ENCODE assay signal across 9 cellular contexts in the genomic region with DNA sequence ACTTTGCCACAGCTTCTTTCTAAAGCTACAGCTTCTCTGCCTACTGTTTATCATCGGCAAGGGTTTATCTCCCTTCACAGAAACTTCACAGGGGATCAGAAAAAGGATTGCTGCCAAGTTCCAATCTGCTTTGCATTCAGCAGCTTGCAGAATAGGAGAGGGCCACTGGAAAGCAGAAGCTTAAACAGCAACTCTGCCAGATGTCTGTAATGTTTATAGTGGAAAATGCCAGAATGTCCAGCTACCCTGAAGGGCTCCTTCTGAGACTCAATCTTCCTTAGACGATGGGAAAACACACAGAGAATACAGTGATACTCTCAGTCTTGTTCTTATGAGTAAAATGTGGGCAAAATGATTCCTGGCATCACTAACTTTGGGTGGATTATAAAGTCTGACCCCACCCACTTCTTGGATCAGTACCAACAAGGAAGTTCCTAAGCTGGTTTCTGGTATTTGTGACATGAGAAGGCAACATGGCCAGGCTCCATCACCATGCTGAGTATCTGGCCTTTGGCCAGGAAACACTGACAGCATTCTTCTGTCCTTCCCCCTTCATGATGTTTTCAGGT. TPM values are rescaled to one million over a fixed set of nuclear protein-coding genes. Genes with fewer than 3 reads are reported as not detected.
A peak's percentile ranks its signal among the peaks of the same experiment; 100 is the strongest.
DNase-seq lines count a peak whose midpoint lies in the region; ATAC-seq, FAIRE-seq and TF ChIP-seq lines count a peak whose summit lies in the region.
"Had no signal": no experiment of that assay in that cellular context is flagged by ENCODE, and none has a peak within 500 bp of the region (broad histone marks: within the 10 kb centered on the region; RNA-seq: fewer than 3 reads in every experiment).

No MANE protein-coding gene starts in this region.

- no peaks in the 10 kb centered on the region for H3K9me3 ChIP-seq in astrocyte (ENCODE audit: insufficient read depth, low read depth, low read length)

- intact Hi-C loops in activated CD4-positive, alpha-beta memory T cell treated with anti-CD3 and anti-CD28 coated beads for 36 hours (cut with micrococcal nuclease): loop anchor here (10.0 kb wide), 1 partner anchor 426 kb away; a partner anchor contains a TSS

- no peaks in the 10 kb centered on the region for H4K20me1 ChIP-seq in astrocyte (ENCODE audit: insufficient read depth, low read length)

- CTCF ChIA-PET in activated CD4-positive, alpha-beta memory T cell treated with anti-CD3 and anti-CD28 coated beads for 36 hours (lab: Charles Lee): interaction anchor here (0.7 to 8.6 kb wide), 3 partner anchors 31 to 72 kb away, joined by 3 to 46 read pairs (median 3); no protein-coding TSS in a partner anchor
- CTCF ChIA-PET in activated CD4-positive, alpha-beta memory T cell treated with anti-CD3 and anti-CD28 coated beads, Interleukin-2, amount 10 ng/mL, durations not matched to agents 7 days and 5 days (lab: Charles Lee): interaction anchor here (1.2 to 1.9 kb wide), 2 partner anchors 20 to 31 kb away, joined by 3 to 13 read pairs; no protein-coding TSS in a partner anchor

- peak; percentile 94 for FAIRE-seq in astrocyte (lab: Jason Lieb, UNC)

- H3K27ac Mint-ChIP-seq in activated CD4-positive, alpha-beta memory T cell treated with anti-CD3 and anti-CD28 coated beads for 36 hours: no peak overlapping the region
- H3K27ac Mint-ChIP-seq in activated CD4-positive, alpha-beta memory T cell treated with anti-CD3 and anti-CD28 coated beads, Interleukin-2, amount 10 ng/mL, durations not matched to agents 7 days and 5 days: no peak overlapping the region
- H3K27ac Mint-ChIP-seq in astrocyte (ENCODE audit: unreplicated experiment): peak overlapping the region; percentile 42
- H3K27ac Mint-ChIP-seq: T-helper 1 cell treated with Interleukin-12 subunit alpha and Interleukin-12 subunit beta and Interleukin-4 antibody, amounts not matched to agents 30 μg/mL and 1 μg/mL, for 36 hours had no signal

- peak overlapping the region; percentile 57 for H3K27ac ChIP-seq in astrocyte (ENCODE audit: low read depth, low read length)

- no peaks in the 10 kb centered on the region for H3K9me3 Mint-ChIP-seq in activated CD4-positive, alpha-beta memory T cell treated with anti-CD3 and anti-CD28 coated beads for 36 hours
- no peaks in the 10 kb centered on the region for H3K9me3 Mint-ChIP-seq in activated CD4-positive, alpha-beta memory T cell treated with anti-CD3 and anti-CD28 coated beads, Interleukin-2, amount 10 ng/mL, durations not matched to agents 7 days and 5 days
- H3K9me3 Mint-ChIP-seq in astrocyte (ENCODE audit: unreplicated experiment): no peaks in the 10 kb centered on the region
- H3K9me3 Mint-ChIP-seq: T-helper 1 cell treated with Interleukin-12 subunit alpha and Interleukin-12 subunit beta and Interleukin-4 antibody, amounts not matched to agents 30 μg/mL and 1 μg/mL, for 36 hours had no signal

- H3K9ac ChIP-seq in astrocyte (ENCODE audit: low read length): peak overlapping the region; percentile 26

- no peak for ATAC-seq in GM21576 (IDR thresholded peaks at IDR 0.05; ENCODE audit: unreplicated experiment)

- peak overlapping the region; percentile 42 for H2AFZ ChIP-seq in astrocyte (ENCODE audit: low read depth, low read length)

- no peaks in the 10 kb centered on the region for H3K27me3 Mint-ChIP-seq in activated CD4-positive, alpha-beta memory T cell treated with anti-CD3 and anti-CD28 coated beads for 36 hours
- H3K27me3 Mint-ChIP-seq in activated CD4-positive, alpha-beta memory T cell treated with anti-CD3 and anti-CD28 coated beads, Interleukin-2, amount 10 ng/mL, durations not matched to agents 7 days and 5 days: no peaks in the 10 kb centered on the region
- H3K27me3 Mint-ChIP-seq in astrocyte (ENCODE audit: low read depth, unreplicated experiment): no peaks in the 10 kb centered on the region

- peak; percentile 29 for DNase-seq in activated CD4-positive, alpha-beta memory T cell treated with anti-CD3 and anti-CD28 coated beads for 36 hours
- DNase-seq in activated CD4-positive, alpha-beta memory T cell treated with anti-CD3 and anti-CD28 coated beads, Interleukin-2, amount 10 ng/mL, durations not matched to agents 7 days and 5 days: no peak
- DNase-seq in astrocyte (ENCODE audit: low read depth): peak; percentile 83
- peak; percentile 19 to 38 for DNase-seq in hippocampal formation (lab: John Stamatoyannopoulos, UW)
- DNase-seq in stromal cell of bone marrow (ENCODE audit: low read depth): peak; percentile 95
- no peak for DNase-seq in NCI-H146 (lab: John Stamatoyannopoulos, UW)
- DNase-seq in GM19240 (ENCODE audit: insufficient read length, low spot score): no peak

- no peaks in the 10 kb centered on the region for H3K79me2 ChIP-seq in astrocyte (ENCODE audit: insufficient read depth, low read length)

- H3K4me1 Mint-ChIP-seq in activated CD4-positive, alpha-beta memory T cell treated with anti-CD3 and anti-CD28 coated beads for 36 hours (ENCODE audit: low read depth): peaks cover 31% of the 10 kb centered on the region
- peaks cover 40% of the 10 kb centered on the region for H3K4me1 Mint-ChIP-seq in activated CD4-positive, alpha-beta memory T cell treated with anti-CD3 and anti-CD28 coated beads, Interleukin-2, amount 10 ng/mL, durations not matched to agents 7 days and 5 days
- peaks cover 14% of the 10 kb centered on the region for H3K4me1 Mint-ChIP-seq in astrocyte (ENCODE audit: low read depth, unreplicated experiment)

- no peak for TF ChIP-seq CTCF in astrocyte (IDR thresholded peaks at IDR 0.05; ENCODE audit: insufficient read depth, low read depth, low read length)

- H3K36me3 ChIP-seq in astrocyte (ENCODE audit: insufficient read depth, low read length): peaks cover 3% of the 10 kb centered on the region

- H3K27me3 ChIP-seq in astrocyte (ENCODE audit: insufficient read depth, low read length): no peaks in the 10 kb centered on the region

- H3K4me2 ChIP-seq in astrocyte (ENCODE audit: low read length): peak overlapping the region; percentile 72

- H3K4me1 ChIP-seq in astrocyte (ENCODE audit: insufficient read depth, low read length): peaks cover 18% of the 10 kb centered on the region

- no peak overlapping the region for H3K4me3 Mint-ChIP-seq in activated CD4-positive, alpha-beta memory T cell treated with anti-CD3 and anti-CD28 coated beads for 36 hours
- no peak overlapping the region for H3K4me3 Mint-ChIP-seq in activated CD4-positive, alpha-beta memory T cell treated with anti-CD3 and anti-CD28 coated beads, Interleukin-2, amount 10 ng/mL, durations not matched to agents 7 days and 5 days
- no peak overlapping the region for H3K4me3 Mint-ChIP-seq in astrocyte (ENCODE audit: unreplicated experiment)
- H3K4me3 Mint-ChIP-seq: T-helper 1 cell treated with Interleukin-12 subunit alpha and Interleukin-12 subunit beta and Interleukin-4 antibody, amounts not matched to agents 30 μg/mL and 1 μg/mL, for 36 hours had no signal

- H3K36me3 Mint-ChIP-seq in activated CD4-positive, alpha-beta memory T cell treated with anti-CD3 and anti-CD28 coated beads for 36 hours: peaks cover 43% of the 10 kb centered on the region
- peaks cover 70% of the 10 kb centered on the region for H3K36me3 Mint-ChIP-seq in activated CD4-positive, alpha-beta memory T cell treated with anti-CD3 and anti-CD28 coated beads, Interleukin-2, amount 10 ng/mL, durations not matched to agents 7 days and 5 days (ENCODE audit: low read depth)
- H3K36me3 Mint-ChIP-seq in astrocyte (ENCODE audit: low read depth, unreplicated experiment): no peaks in the 10 kb centered on the region

- no peak overlapping the region for H3K4me3 ChIP-seq in astrocyte (ENCODE audit: insufficient read depth, low read depth, low read length)

- POLR2A ChIA-PET in activated CD4-positive, alpha-beta memory T cell treated with anti-CD3 and anti-CD28 coated beads for 36 hours (lab: Charles Lee): no interaction called here
- POLR2A ChIA-PET in activated CD4-positive, alpha-beta memory T cell treated with anti-CD3 and anti-CD28 coated beads, Interleukin-2, amount 10 ng/mL, durations not matched to agents 7 days and 5 days (lab: Charles Lee): interaction anchor here (1.4 kb wide), 1 partner anchor 7 kb away, joined by 4 read pairs; no protein-coding TSS in a partner anchor

RNA-seq across cellular contexts. Expression of a gene that starts 19.0 kb away (rescaled TPM):
- 10 to 100 TPM; 49.8 to 51.9 TPM for total RNA-seq in activated CD4-positive, alpha-beta memory T cell treated with anti-CD3 and anti-CD28 coated beads for 36 hours
- total RNA-seq in activated CD4-positive, alpha-beta memory T cell treated with anti-CD3 and anti-CD28 coated beads, Interleukin-2, amount 10 ng/mL, durations not matched to agents 7 days and 5 days: 100 to 1,000 TPM; 101 to 104 TPM
- total RNA-seq in astrocyte: 8.7 and 10.3 TPM in 2 replicates

Comparison
In these comparisons a context has a peak if more than half of its experiments do, and no peak if none do; other contexts are left out.
1. DNase-seq: peak in activated CD4-positive, alpha-beta memory T cell treated with anti-CD3 and anti-CD28 coated beads for 36 hours (single experiment), astrocyte (single experiment), hippocampal formation (2 of 2) and stromal cell of bone marrow (single experiment); none in activated CD4-positive, alpha-beta memory T cell treated with anti-CD3 and anti-CD28 coated beads, Interleukin-2, amount 10 ng/mL, durations not matched to agents 7 days and 5 days (single experiment), NCI-H146 (single experiment) and GM19240 (single experiment).